In genomic region chr7:18241543-18242231, GRCh38 we compare ENCODE assay signal across 2 cellular contexts.
TF ChIP-seq lines count a peak whose summit lies in the region.

No MANE protein-coding gene starts in this region.

TF ChIP-seq in GM23338, 12 proteins besides CTCF, POLR2A, EP300 and RAD21:
- TF ChIP-seq REST (IDR thresholded peaks at IDR 0.05; ENCODE audit: unreplicated experiment) (no peak), CREB1 (CRISPR knock-in tag; IDR thresholded peaks at IDR 0.05; ENCODE audit: low read depth) (no peak), ZNF331 (CRISPR knock-in tag; IDR thresholded peaks at IDR 0.05; ENCODE audit: low read depth) (no peak), ZNF462 (CRISPR knock-in tag; IDR thresholded peaks at IDR 0.05) (no peak), ETS1 (IDR thresholded peaks at IDR 0.05) (no peak), EZH2 (IDR thresholded peaks at IDR 0.05; ENCODE audit: low read depth, unreplicated experiment) (no peak), STAT1 (IDR thresholded peaks at IDR 0.05; ENCODE audit: unreplicated experiment) (no peak)

TF ChIP-seq in H1, 55 proteins besides CTCF, POLR2A, EP300 and RAD21 (continued from another document):
- TF ChIP-seq USF2 (IDR thresholded peaks at IDR 0.05; ENCODE audit: low read length), result no peak
- TF ChIP-seq MAX (IDR thresholded peaks at IDR 0.05), result no peak
- TF ChIP-seq RBBP5 (IDR thresholded peaks at IDR 0.05; ENCODE audit: borderline replicate concordance, low read depth, low read length), result no peak
